8 cellular contexts compared by ENCODE assay signal in the genomic region with DNA sequence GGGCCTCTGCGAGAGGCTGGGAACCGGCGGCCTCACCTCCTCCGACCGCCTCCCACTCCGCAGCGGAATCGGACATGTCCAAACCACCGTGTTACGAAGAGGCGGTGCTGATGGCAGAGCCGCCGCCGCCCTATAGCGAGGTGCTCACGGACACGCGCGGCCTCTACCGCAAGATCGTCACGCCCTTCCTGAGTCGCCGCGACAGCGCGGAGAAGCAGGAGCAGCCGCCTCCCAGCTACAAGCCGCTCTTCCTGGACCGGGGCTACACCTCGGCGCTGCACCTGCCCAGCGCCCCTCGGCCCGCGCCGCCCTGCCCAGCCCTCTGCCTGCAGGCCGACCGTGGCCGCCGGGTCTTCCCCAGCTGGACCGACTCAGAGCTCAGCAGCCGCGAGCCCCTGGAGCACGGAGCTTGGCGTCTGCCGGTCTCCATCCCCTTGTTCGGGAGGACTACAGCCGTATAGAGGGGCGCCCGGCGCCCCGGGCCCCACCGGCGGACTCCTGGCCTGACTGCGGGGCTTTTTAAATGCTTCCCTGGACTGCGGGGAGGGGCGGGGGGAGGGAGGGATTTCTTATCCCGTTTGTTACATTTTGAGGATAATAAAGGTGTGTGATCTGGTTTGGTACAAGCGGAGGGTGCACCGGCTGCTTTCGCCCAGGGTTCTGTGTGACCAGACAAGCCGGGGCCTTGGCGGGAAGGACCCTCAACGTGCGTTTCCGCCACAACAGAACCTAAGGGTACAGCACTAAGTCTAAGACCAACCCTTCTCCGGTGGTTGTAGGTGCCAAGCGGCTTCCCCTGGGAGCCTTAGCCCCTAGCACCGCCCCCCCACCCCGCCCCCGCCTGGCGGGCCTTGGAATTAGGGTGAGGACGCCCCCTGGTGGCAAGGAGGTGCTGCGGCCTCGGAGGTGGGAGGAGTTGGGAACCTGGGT. TPM values are rescaled to one million over a fixed set of nuclear protein-coding genes. Genes with fewer than 3 reads are reported as not detected.
DNase-seq lines count a peak whose midpoint lies in the region; ATAC-seq and TF ChIP-seq lines count a peak whose summit lies in the region.

No MANE protein-coding gene starts in this region.

- H3K36me3 ChIP-seq in breast epithelium (no peaks in the 10 kb centered on the region), spleen (peaks cover 0 to 18% (median 2%) of the 10 kb centered on the region in 6 donors)

- H3K9me3 ChIP-seq in breast epithelium (no peaks in the 10 kb centered on the region), spleen (no peaks in the 10 kb centered on the region)

- WGBS in spleen, 5 donors, result 0 to 1% (median 0%) methylated on average over 31 to 76 of the region's 76 CpGs

- peak; percentile 0 for ATAC-seq in HG03039 (IDR thresholded peaks at IDR 0.05; ENCODE audit: unreplicated experiment)

- H3K4me1 ChIP-seq in breast epithelium (no peaks in the 10 kb centered on the region), spleen (peaks cover 11 to 54% (median 41%) of the 10 kb centered on the region in 6 donors)

- intact Hi-C loops in breast epithelium (cut with DNase I; ENCODE audit: low total_unique reads) (loop anchor here (1.0 to 10.0 kb wide), 2 partner anchors 30 to 341 kb away; a partner anchor contains a TSS), spleen (cut with DNase I; ENCODE audit: low total_unique reads) (loop anchor here (10.0 kb wide), 1 partner anchor 141 kb away; a partner anchor contains a TSS)

- TF ChIP-seq POLR2A in breast epithelium (IDR thresholded peaks at IDR 0.05) (no peak), spleen (IDR thresholded peaks at IDR 0.05) (peak in 1 of 3 donors; percentile 28)

- H3K27me3 ChIP-seq in breast epithelium (peaks cover 0 to 2% of the 10 kb centered on the region in 2 donors), spleen (replicated peaks in 1 of 7) (peaks cover 0 to 4% (median 0%) of the 10 kb centered on the region in 7 donors)

- peak overlapping the region; percentile 83 to 92 (median 90) for H3K4me3 Mint-ChIP-seq in immature natural killer cell

- peak; percentile 82 to 89 (median 89) for DNase-seq in NCI-H1417 (lab: John Stamatoyannopoulos, UW)
- no peak for DNase-seq in NCI-H1417 treated with DMSO at 0.1 percent for 48 hours (lab: John Stamatoyannopoulos, UW)
- DNase-seq in NCI-H2171 (lab: John Stamatoyannopoulos, UW), result peak; percentile 80
- peak; percentile 92 to 95 for DNase-seq in breast epithelium (ENCODE audit: low spot score in 2 of 2)
- DNase-seq in immature natural killer cell, result peak; percentile 85 to 88 (median 87)
- peak; percentile 98 for DNase-seq in spleen

- H3K4me1 Mint-ChIP-seq in immature natural killer cell, result peaks cover 17 to 28% of the 10 kb centered on the region in 2 donors

- TF ChIP-seq CTCF in VCaP (conservative IDR thresholded peaks at IDR 0.05) (peak; percentile 99), breast epithelium (IDR thresholded peaks at IDR 0.05) (peak; percentile 41 to 72 (median 57)), spleen (IDR thresholded peaks at IDR 0.05 in 8 of 11, conservative IDR thresholded peaks at IDR 0.05 in 3 of 11) (peak; percentile 84 to 99 (median 96))

- peak overlapping the region; percentile 81 to 97 (median 94) for H3K27ac Mint-ChIP-seq in immature natural killer cell

- peak overlapping the region; percentile 99 for H3K27ac ChIP-seq in VCaP
- H3K27ac ChIP-seq in breast epithelium, result peak overlapping the region; percentile 57 to 82
- H3K27ac ChIP-seq in spleen, result peak overlapping the region; percentile 76 to 95 (median 90)

- no peaks in the 10 kb centered on the region for H3K36me3 Mint-ChIP-seq in immature natural killer cell

- H3K4me3 ChIP-seq in breast epithelium, result peak overlapping the region; percentile 45 to 79 (median 60)
- peak overlapping the region; percentile 61 to 83 (median 71) for H3K4me3 ChIP-seq in spleen

- no peaks in the 10 kb centered on the region for H3K9me3 Mint-ChIP-seq in immature natural killer cell

- H3K27me3 Mint-ChIP-seq in immature natural killer cell (ENCODE audit: low read depth in 3 of 3), result peaks cover 9 to 29% (median 23%) of the 10 kb centered on the region in 3 donors

RNA-seq across cellular contexts. Expression of a gene that starts 9.3 kb away (rescaled TPM):
- total RNA-seq in breast epithelium (1 to 10 TPM in 2 of 3 donors, under 1 TPM in 1; 0.48 to 2.0 (median 1.3) TPM), spleen (1 to 10 TPM in 6 of 7 donors, not detected in 1; 2.6 to 5.3 (median 4.7) TPM)
- polyA plus RNA-seq in immature natural killer cell (10 to 100 TPM in 2 of 3 donors, 1 to 10 TPM in 1; 9.6 to 25.4 (median 17.5) TPM), spleen (1 to 10 TPM; 1.7 to 5.7 (median 3.9) TPM)

RNA-seq across cellular contexts. Expression of a gene that starts 17.5 kb away (rescaled TPM):
- total RNA-seq in breast epithelium, result 10 to 100 TPM; 30.7 to 94.6 (median 61.3) TPM
- polyA plus RNA-seq in immature natural killer cell, result 1 to 10 TPM in 2 of 3 donors, under 1 TPM in 1; 0.93 to 4.2 (median 2.8) TPM
- total RNA-seq in spleen, result 10 to 100 TPM; 13.0 to 26.5 (median 17.6) TPM
- polyA plus RNA-seq in spleen, result 10 to 100 TPM in 1 of 3 donors, 1 to 10 TPM in 2; 6.8 to 16.3 (median 7.6) TPM

RNA-seq across cellular contexts. Expression of a gene that starts 29.4 kb away (rescaled TPM):
- total RNA-seq in breast epithelium (10 to 100 TPM; 21.3 to 25.0 (median 22.1) TPM), spleen (100 to 1,000 TPM; 114 to 170 (median 149) TPM)
- polyA plus RNA-seq in immature natural killer cell (100 to 1,000 TPM; 102 to 129 (median 103) TPM), spleen (10 to 100 TPM; 45.7 to 75.9 (median 55.3) TPM)

RNA-seq across cellular contexts. Expression of a gene that starts 41.5 kb away (rescaled TPM):
- total RNA-seq in breast epithelium (10 to 100 TPM; 17.1 to 61.9 (median 42.6) TPM), spleen (100 to 1,000 TPM in 3 of 7 donors, 10 to 100 TPM in 4; 44.8 to 220 (median 86.4) TPM)
- polyA plus RNA-seq in immature natural killer cell (1 to 10 TPM; 1.1 to 3.3 (median 2.3) TPM), spleen (100 to 1,000 TPM in 1 of 3 donors, 10 to 100 TPM in 2; 42.5 to 125 (median 59.2) TPM)

RNA-seq across cellular contexts. Expression of a gene that starts 46.6 kb away (rescaled TPM):
- total RNA-seq in breast epithelium, result 1 to 10 TPM in 2 of 3 donors, under 1 TPM in 1; 0.64 to 2.9 (median 2.6) TPM
- polyA plus RNA-seq in immature natural killer cell, result 1 to 10 TPM in 2 of 3 donors, not detected in 1; 1.3 to 2.3 TPM
- 1 to 10 TPM in 3 of 7 donors, under 1 TPM in 4; 0.60 to 1.7 (median 0.94) TPM for total RNA-seq in spleen
- polyA plus RNA-seq in spleen, result 1 to 10 TPM; 1.1 to 2.3 (median 1.3) TPM

Comparison
In these comparisons a context has a peak if more than half of its experiments do, and no peak if none do; other contexts are left out.
1. RNA of a gene that starts 29.4 kb away (total RNA-seq): 114 to 170 TPM in spleen; 21.3 to 25.0 TPM in breast epithelium; every median in the first group is over 4 times any median in the second.
2. Peak in every context shown above with its lines, with median percentiles within 50 percentile points of each other: H3K27ac ChIP-seq and CTCF ChIP-seq.